Comparison of ENCODE assay signal across 7 cellular contexts in the genomic region with DNA sequence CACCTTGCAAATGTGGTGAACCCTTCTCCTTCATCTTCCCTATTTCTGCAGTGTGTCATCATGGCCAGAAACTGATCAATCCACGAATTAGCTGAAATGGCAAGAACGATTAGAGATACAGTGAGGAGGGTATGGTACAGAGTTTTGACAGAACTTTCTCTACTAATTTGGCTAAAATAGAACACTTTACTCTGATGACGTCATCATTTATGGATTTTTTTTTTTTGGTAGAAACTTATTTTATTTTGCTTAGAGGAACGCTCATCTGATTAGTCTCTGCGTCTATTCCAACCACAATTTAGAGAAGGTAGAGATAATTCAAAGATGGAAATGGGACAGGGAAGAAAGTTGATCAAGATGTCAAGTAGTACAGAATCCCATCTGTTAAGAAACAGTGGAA. TPM values are rescaled to one million over a fixed set of nuclear protein-coding genes. Genes with fewer than 3 reads are reported as not detected.
"Had no signal": no experiment of that assay in that cellular context is flagged by ENCODE, and none has a peak within 500 bp of the region (broad histone marks: within the 10 kb centered on the region; RNA-seq: fewer than 3 reads in every experiment).

No MANE protein-coding gene starts in this region.

RNA-seq across cellular contexts. Expression of a gene that starts 41.7 kb away (rescaled TPM):
- total RNA-seq: GM23248, GM23338, H1, H4, H7, H9, HFFc6 had no signal
- polyA plus RNA-seq: GM23248, GM23338, H1 had no signal
